8 cellular contexts compared by ENCODE assay signal in genomic region chr15:50675524-50676144, GRCh38. TPM values are rescaled to one million over a fixed set of nuclear protein-coding genes. Genes with fewer than 3 reads are reported as not detected.
DNase-seq lines count a peak whose midpoint lies in the region; ATAC-seq, FAIRE-seq and TF ChIP-seq lines count a peak whose summit lies in the region.

No MANE protein-coding gene starts in this region.

- no TSS peak for BruUV-seq in MCF 10A (replicated peaks; lab: Mats Ljungman, UMichigan)

- POLR2A ChIA-PET in MCF 10A (lab: Yijun Ruan, JAX), result interaction anchor here (0.6 to 3.2 kb wide), 7 partner anchors 10 to 277 kb away, joined by 3 to 23 read pairs (median 5); partner anchors contain the start of gene TRPM7

- H3K27me3 Mint-ChIP-seq in MCF 10A (ENCODE audit: insufficient read depth, unreplicated experiment) (no peaks in the 10 kb centered on the region), memory B cell (no peaks in the 10 kb centered on the region)

- H3K9me3 Mint-ChIP-seq in MCF 10A (ENCODE audit: unreplicated experiment) (no peaks in the 10 kb centered on the region), memory B cell (no peaks in the 10 kb centered on the region)

- TF ChIP-seq CTCF in D721Med (IDR thresholded peaks at IDR 0.05; ENCODE audit: insufficient read depth, missing control alignments), result peak; percentile 68
- peak; percentile 69 for TF ChIP-seq CTCF in MCF 10A (IDR thresholded peaks at IDR 0.05; ENCODE audit: unreplicated experiment)

- intact Hi-C loops in MCF 10A (cut with micrococcal nuclease), result loop anchor here (1.0 to 2.0 kb wide), 3 partner anchors 202 to 233 kb away; partner anchors contain the start of gene AP4E1

- H3K4me3 Mint-ChIP-seq in MCF 10A (ENCODE audit: unreplicated experiment), result no peak overlapping the region
- no peak overlapping the region for H3K4me3 Mint-ChIP-seq in memory B cell

- H3K4me1 Mint-ChIP-seq in MCF 10A (ENCODE audit: insufficient read depth, unreplicated experiment) (peaks cover 12% of the 10 kb centered on the region), memory B cell (peaks cover 7% of the 10 kb centered on the region)

- DNase-seq in D721Med (ENCODE audit: insufficient read length, low spot score) (no peak), MCF 10A (ENCODE audit: unreplicated experiment) (peak; percentile 45), memory B cell (ENCODE audit: low spot score in 2 of 2) (peak in 1 of 2 donors; percentile 31), Ammon's horn (ENCODE audit: low spot score) (no peak), H4 (ENCODE audit: low spot score) (no peak), NOMO-1 treated with DMSO at 0.1 percent for 48 hours (lab: John Stamatoyannopoulos, UW; ENCODE audit: unreplicated experiment) (no peak)
- DNase-seq in Jurkat, Clone E6-1 (ENCODE audit: low read depth, low spot score), result peak; percentile 18
- no peak for DNase-seq in stimulated activated CD4-positive, alpha-beta T cell treated with anti-CD3 and anti-CD28 coated beads, Interleukin-4, amount 100 ng/mL, for 4 hours

- no peak overlapping the region for H3K4me3 ChIP-seq in Jurkat, Clone E6-1 (ENCODE audit: low read length)

- H3K27ac Mint-ChIP-seq in MCF 10A (ENCODE audit: low read depth, unreplicated experiment) (peak overlapping the region; percentile 68), memory B cell (peak overlapping the region; percentile 28)

- CTCF ChIA-PET in MCF 10A (lab: Yijun Ruan, JAX), result interaction anchor here (0.6 to 4.1 kb wide), 18 partner anchors 9 to 664 kb away, joined by 3 to 24 read pairs (median 4); no protein-coding TSS in a partner anchor

- FAIRE-seq in D721Med (lab: Jason Lieb, UNC), result no peak

- ATAC-seq in memory B cell (ENCODE audit: low read depth), result no peak

- peaks cover 46% of the 10 kb centered on the region for H3K36me3 Mint-ChIP-seq in MCF 10A (ENCODE audit: insufficient read depth, unreplicated experiment)
- H3K36me3 Mint-ChIP-seq in memory B cell, result peaks cover 2% of the 10 kb centered on the region

RNA-seq across cellular contexts. Expression of gene TRPM7, which starts 11.0 kb away (rescaled TPM):
- polyA plus RNA-seq in Jurkat, Clone E6-1 (2012; ENCODE audit: insufficient read depth, insufficient read length), result 25.1 TPM
- 35.5 and 36.3 TPM in 2 replicates for total RNA-seq in MCF 10A (2022)
- 20.0 and 26.4 TPM in 2 replicates for total RNA-seq in H4 (2014; rRNA removed; shearing (Covaris generic))

Comparison
In these comparisons a context has a peak if more than half of its experiments do, and no peak if none do; other contexts are left out.
1. DNase-seq: peak in Jurkat, Clone E6-1 (single experiment) and MCF 10A (single experiment); none in D721Med (single experiment), Ammon's horn (single experiment), stimulated activated CD4-positive, alpha-beta T cell treated with anti-CD3 and anti-CD28 coated beads, Interleukin-4, amount 100 ng/mL, for 4 hours (0 of 2), H4 (single experiment) and NOMO-1 treated with DMSO at 0.1 percent for 48 hours (single experiment).